Comparison of ENCODE assay signal across 20 cellular contexts in the genomic region with DNA sequence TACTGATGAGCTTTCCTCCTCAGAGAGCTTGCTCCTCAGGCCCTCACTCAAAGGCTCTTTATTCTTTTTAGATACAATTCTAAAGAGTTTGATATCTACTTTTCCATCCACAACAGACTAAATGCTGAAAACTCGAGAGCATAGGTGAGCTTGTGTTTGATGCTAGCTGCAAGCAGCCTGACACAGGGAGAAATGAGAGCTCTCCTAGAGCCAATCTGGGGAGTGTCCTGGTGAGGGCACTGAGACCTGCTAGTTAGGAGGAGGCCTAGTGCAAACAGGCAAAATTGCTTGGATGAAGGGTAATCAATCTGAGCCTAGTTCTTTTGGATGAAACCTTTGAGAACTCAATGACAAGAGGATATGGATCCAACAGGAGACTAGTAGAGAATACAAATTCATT.
DNase-seq lines count a peak whose midpoint lies in the region; ATAC-seq and TF ChIP-seq lines count a peak whose summit lies in the region.
"Had no signal": no experiment of that assay in that cellular context is flagged by ENCODE, and none has a peak within 500 bp of the region (broad histone marks: within the 10 kb centered on the region; RNA-seq: fewer than 3 reads in every experiment).

No MANE protein-coding gene starts in this region.

- no peaks in the 10 kb centered on the region for H4K20me1 ChIP-seq in IMR-90 (ENCODE audit: insufficient read depth, low read length)

- ATAC-seq in IMR-90 (ENCODE audit: low read depth) (peak; percentile 66), GM21515 (IDR thresholded peaks at IDR 0.05; ENCODE audit: unreplicated experiment) (no peak)
- no peak for ATAC-seq in activated CD4-positive, CD25-positive, alpha-beta regulatory T cell treated with anti-CD3 and anti-CD28 coated beads, Interleukin-2, amount 50 U/mL, for 24 hours
- ATAC-seq: K562; mucosa of descending colon; Right ventricle myocardium inferior; stimulated activated naive CD8-positive, alpha-beta T cell treated with anti-CD3 and anti-CD28 coated beads, Interleukin-15, amount 100 ng/mL, for 72 hours had no signal

- no peak overlapping the region for H2AK9ac ChIP-seq in IMR-90 (replicated peaks; ENCODE audit: low read depth, low read length, poor library complexity)

- no peaks in the 10 kb centered on the region for H3K9me3 ChIP-seq in IMR-90 (ENCODE audit: control insufficient read depth, insufficient read depth, low read length)
- no peaks in the 10 kb centered on the region for H3K9me3 ChIP-seq in muscle layer of duodenum (ENCODE audit: control insufficient read depth in 1 of 2, low read length in 2 of 2)
- no peaks in the 10 kb centered on the region for H3K9me3 ChIP-seq in MG63
- H3K9me3 ChIP-seq: Caco-2, mucosa of descending colon had no signal

- peak overlapping the region; percentile 3; the same call in 1 of the 2 replicates for H2AK5ac ChIP-seq in IMR-90 (ENCODE audit: low read depth, low read length)

- peak overlapping the region; percentile 68 for H2BK5ac ChIP-seq in IMR-90 (ENCODE audit: low read depth, low read length, poor library complexity, severe bottlenecking)

- H3K4me3 ChIP-seq in IMR-90 (ENCODE audit: insufficient read depth, low read depth, low read length), result no peak overlapping the region
- no peak overlapping the region for H3K4me3 ChIP-seq in muscle layer of duodenum (ENCODE audit: low read depth in 1 of 2, low read length in 2 of 2)
- H3K4me3 ChIP-seq in MG63, result no peak overlapping the region
- H3K4me3 ChIP-seq: cardiac muscle cell, K562, mucosa of descending colon had no signal

- H3K9ac ChIP-seq in IMR-90 (ENCODE audit: low read depth, low read length), result no peak overlapping the region

- POLR2A ChIA-PET in IMR-90 (lab: Charles Lee; ENCODE audit: unreplicated experiment), result no interaction called here

- H3K4me1 ChIP-seq in IMR-90 (ENCODE audit: control insufficient read depth, insufficient read depth, low read length) (peaks cover 14% of the 10 kb centered on the region), muscle layer of duodenum (ENCODE audit: control insufficient read depth in 1 of 2, insufficient read depth in 2 of 2, low read length in 2 of 2) (peaks cover 0 to 12% of the 10 kb centered on the region in 2 donors)
- H3K4me1 ChIP-seq: Caco-2 had no signal

- intact Hi-C loops in IMR-90 (cut with micrococcal nuclease), result no loop called here

- H3K36me3 ChIP-seq in IMR-90 (ENCODE audit: control insufficient read depth, insufficient read depth, low read length) (no peaks in the 10 kb centered on the region), muscle layer of duodenum (ENCODE audit: control insufficient read depth in 1 of 2, insufficient read depth in 2 of 2, low read length in 2 of 2) (no peaks in the 10 kb centered on the region), MG63 (no peaks in the 10 kb centered on the region)
- H3K36me3 ChIP-seq: cardiac muscle cell had no signal

- H4K91ac ChIP-seq in IMR-90 (ENCODE audit: insufficient read depth, low read depth, low read length), result peak overlapping the region; percentile 26

- WGBS in IMR-90 (ENCODE audit: extremely low coverage in 2 of 2, insufficient read length in 1 of 2), 2 experiments, result no CpG with 5 or more reads among the region's 1 CpG

- in situ Hi-C loops in IMR-90 (cut with MboI; ENCODE audit: low sequenced_read_pairs), result loop anchor here (25.0 kb wide), 2 partner anchors 841 to 966 kb away; no protein-coding TSS in a partner anchor

- H3K27me3 ChIP-seq in IMR-90 (ENCODE audit: control insufficient read depth, insufficient read depth, low read length) (no peaks in the 10 kb centered on the region), muscle layer of duodenum (ENCODE audit: low read depth, low read length) (no peaks in the 10 kb centered on the region), MG63 (no peaks in the 10 kb centered on the region)
- H3K27me3 ChIP-seq: cardiac muscle cell had no signal

- no peak overlapping the region for H3K56ac ChIP-seq in IMR-90 (ENCODE audit: extremely low read depth, insufficient read depth, low read length)

- peak overlapping the region; percentile 62; the same call in 1 of the 2 replicates for H3K18ac ChIP-seq in IMR-90 (ENCODE audit: low read depth, low read length)

- peak overlapping the region; percentile 96; the same call in 1 of the 2 replicates for H3K23ac ChIP-seq in IMR-90 (ENCODE audit: low read depth, low read length)

- no peak for TF ChIP-seq POLR2A in IMR-90 (IDR thresholded peaks at IDR 0.05; ENCODE audit: low read depth, low read length)

- H2BK15ac ChIP-seq in IMR-90 (ENCODE audit: low read depth, low read length), result no peak overlapping the region

- H3K4ac ChIP-seq in IMR-90 (ENCODE audit: low read depth, low read length), result peak overlapping the region; percentile 69

- peak overlapping the region; percentile 86 for H3K14ac ChIP-seq in IMR-90 (replicated peaks; ENCODE audit: low read depth, low read length)

- peak overlapping the region; percentile 91 for H2BK20ac ChIP-seq in IMR-90 (ENCODE audit: low read depth, low read length)

- H3K27ac ChIP-seq in IMR-90 (ENCODE audit: insufficient read depth, low read length), result no peak overlapping the region
- peak overlapping the region; percentile 99 for H3K27ac ChIP-seq in cingulate gyrus (ENCODE audit: low read depth, low read length)
- peak overlapping the region; percentile 72 for H3K27ac ChIP-seq in muscle layer of duodenum (ENCODE audit: low read length)
- H3K27ac ChIP-seq: cardiac muscle cell had no signal

- DNase-seq in AG20443 (ENCODE audit: low spot score) (peak; percentile 12), IMR-90 (no peak), MG63 (no peak)
- DNase-seq in stimulated activated CD4-positive, alpha-beta T cell treated with anti-CD3 and anti-CD28 coated beads, Interleukin-12 subunit alpha, Interleukin-12 subunit beta, amount 100 ng/mL, for 4 hours, result no peak
- DNase-seq: activated CD8-positive, alpha-beta memory T cell treated with anti-CD3 and anti-CD28 coated beads for 24 hours; Caco-2; effector memory CD4-positive, alpha-beta T cell; GDM1; kidney; mucosa of descending colon; NCI-H1105; NCI-H446 treated with DMSO at 0.1 percent for 48 hours; stimulated activated naive CD8-positive, alpha-beta T cell treated with anti-CD3 and anti-CD28 coated beads, Interleukin-15, amount 100 ng/mL, for 72 hours had no signal

- dilution Hi-C loops in IMR-90 (cut with HindIII; ENCODE audit: low sequenced_read_pairs, unreplicated experiment), result no loop called here

- peaks cover 11% of the 10 kb centered on the region for H3K9me1 ChIP-seq in IMR-90 (ENCODE audit: insufficient read depth, low read length)

- peak overlapping the region; percentile 30; the same call in 1 of the 2 replicates for H4K5ac ChIP-seq in IMR-90 (ENCODE audit: low read depth, low read length)

- H2BK120ac ChIP-seq in IMR-90 (ENCODE audit: low read depth, low read length), result peak overlapping the region; percentile 90

- peak overlapping the region; percentile 72 for H2AFZ ChIP-seq in IMR-90 (replicated peaks; ENCODE audit: low read length, poor library complexity)

- no peak for TF ChIP-seq RAD21 in IMR-90 (IDR thresholded peaks at IDR 0.05; ENCODE audit: low read length)

- 0 out of 4 replicates have a peak, but pooled peaks cover 0 to 4% of the 10 kb centered on the region in 2 experiments for H3K79me1 ChIP-seq in IMR-90 (ENCODE audit: low read depth in 1 of 2, low read length in 2 of 2)

- no peak for TF ChIP-seq CTCF in IMR-90 (conservative IDR thresholded peaks at IDR 0.05; ENCODE audit: low read depth, low read length)

- no TSS peak for BruUV-seq in IMR-90 (replicated peaks; lab: Mats Ljungman, UMichigan)

- CTCF ChIA-PET in IMR-90 (lab: Yijun Ruan, JAX), result no interaction called here

- H4K8ac ChIP-seq in IMR-90 (ENCODE audit: low read depth in 2 of 2, low read length in 2 of 2), result peak overlapping the region in 1 of 2 experiments; percentile 56; a peak in 1 of 4 replicates

- no peak overlapping the region; the same call in 1 of the 2 replicates for H3K4me2 ChIP-seq in IMR-90 (ENCODE audit: low read depth, low read length)

TF ChIP-seq in IMR-90, 13 proteins besides CTCF, POLR2A, EP300 and RAD21:
- TF ChIP-seq NFE2L2 (IDR thresholded peaks at IDR 0.05; ENCODE audit: low read depth, low read length) (no peak), MAZ (IDR thresholded peaks at IDR 0.05; ENCODE audit: borderline replicate concordance, low read depth, low read length) (no peak), RCOR1 (IDR thresholded peaks at IDR 0.05; ENCODE audit: insufficient replicate concordance, low read length) (no peak), RFX5 (IDR thresholded peaks at IDR 0.05; ENCODE audit: low read depth, low read length) (no peak), CHD1 (IDR thresholded peaks at IDR 0.05; ENCODE audit: low read depth, low read length) (no peak), BHLHE40 (IDR thresholded peaks at IDR 0.05; ENCODE audit: low read depth, low read length) (no peak), MAFK (IDR thresholded peaks at IDR 0.05; ENCODE audit: low read depth, low read length) (no peak), MXI1 (IDR thresholded peaks at IDR 0.05; ENCODE audit: borderline replicate concordance, low read depth, low read length) (no peak), SMC3 (IDR thresholded peaks at IDR 0.05; ENCODE audit: low read depth, low read length) (no peak)
- TF ChIP-seq, protein P1, sequence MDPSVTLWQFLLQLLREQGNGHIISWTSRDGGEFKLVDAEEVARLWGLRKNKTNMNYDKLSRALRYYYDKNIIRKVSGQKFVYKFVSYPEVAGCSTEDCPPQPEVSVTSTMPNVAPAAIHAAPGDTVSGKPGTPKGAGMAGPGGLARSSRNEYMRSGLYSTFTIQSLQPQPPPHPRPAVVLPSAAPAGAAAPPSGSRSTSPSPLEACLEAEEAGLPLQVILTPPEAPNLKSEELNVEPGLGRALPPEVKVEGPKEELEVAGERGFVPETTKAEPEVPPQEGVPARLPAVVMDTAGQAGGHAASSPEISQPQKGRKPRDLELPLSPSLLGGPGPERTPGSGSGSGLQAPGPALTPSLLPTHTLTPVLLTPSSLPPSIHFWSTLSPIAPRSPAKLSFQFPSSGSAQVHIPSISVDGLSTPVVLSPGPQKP (IDR thresholded peaks at IDR 0.05; ENCODE audit: borderline replicate concordance, low read depth, low read length), result no peak
